Comparison of ENCODE assay signal across 23 cellular contexts in genomic region chr7:34247468-34247867, GRCh38.
A peak's percentile ranks its signal among the peaks of the same experiment; 100 is the strongest.
DNase-seq lines count a peak whose midpoint lies in the region; ATAC-seq and TF ChIP-seq lines count a peak whose summit lies in the region.
"Had no signal": no experiment of that assay in that cellular context is flagged by ENCODE, and none has a peak within 500 bp of the region (broad histone marks: within the 10 kb centered on the region; RNA-seq: fewer than 3 reads in every experiment).

No MANE protein-coding gene starts in this region.

- H3K9me3 ChIP-seq in WERI-Rb-1 (ENCODE audit: severe bottlenecking): no peaks in the 10 kb centered on the region
- H3K9me3 ChIP-seq: transverse colon had no signal

- no peak for TF ChIP-seq CTCF in NB4 (IDR thresholded peaks at IDR 0.05; ENCODE audit: low read depth, low read length)
- TF ChIP-seq CTCF in astrocyte of the spinal cord (IDR thresholded peaks at IDR 0.05; ENCODE audit: low read depth, low read length): no peak
- no peak for TF ChIP-seq CTCF in WERI-Rb-1 (IDR thresholded peaks at IDR 0.05; ENCODE audit: low read depth, low read length)

- no peaks in the 10 kb centered on the region for H3K36me3 ChIP-seq in WERI-Rb-1
- H3K36me3 ChIP-seq: neural progenitor cell, transverse colon had no signal

- TF ChIP-seq POLR2A in NB4 (IDR thresholded peaks at IDR 0.05; ENCODE audit: extremely low read depth, insufficient read length): no peak

- H3K27me3 ChIP-seq in WERI-Rb-1 (ENCODE audit: insufficient read depth, low read depth, severe bottlenecking): no peaks in the 10 kb centered on the region
- H3K27me3 ChIP-seq: neural progenitor cell, transverse colon had no signal

- no peak for ATAC-seq in GM21390 (IDR thresholded peaks at IDR 0.05; ENCODE audit: unreplicated experiment)
- ATAC-seq: activated CD8-positive, alpha-beta T cell treated with anti-CD3 and anti-CD28 coated beads, Interleukin-2, amount 10 ng/mL, durations not matched to agents 7 days and 5 days; activated naive CD8-positive, alpha-beta T cell treated with anti-CD3 and anti-CD28 coated beads, Interleukin-2, amount 50 U/mL, for 24 hours; HCT116; left colon; Panc1; stimulated activated naive B cell treated with anti-CD40 and anti-IgM and Interleukin-4, amounts not matched to agents 10 μg/mL and 1 μg/mL and 100 μg/mL, for 72 hours had no signal

- H3K4me3 ChIP-seq in NB4 (ENCODE audit: low read depth, low read length) (no peak overlapping the region), astrocyte of the spinal cord (ENCODE audit: low read depth, low read length) (no peak overlapping the region), WERI-Rb-1 (ENCODE audit: low read depth, low read length) (no peak overlapping the region)
- H3K4me3 ChIP-seq: neural progenitor cell, transverse colon had no signal

- in situ Hi-C loops in astrocyte of the spinal cord (cut with HindIII; ENCODE audit: low sequenced_read_pairs): no loop called here

- H3K27ac ChIP-seq in WERI-Rb-1: no peak overlapping the region
- H3K27ac ChIP-seq: neural progenitor cell, transverse colon, VCaP had no signal

- DNase-seq in GM04504 (ENCODE audit: low read depth) (peak; percentile 11), NB4 (ENCODE audit: low read depth) (peak; percentile 10), astrocyte of the spinal cord (ENCODE audit: low read depth, low spot score) (peak; percentile 11), kidney tubule cell (ENCODE audit: low spot score) (peak; percentile 73), WERI-Rb-1 (no peak), HuH-7 (ENCODE audit: low spot score) (no peak), GDM1 (lab: John Stamatoyannopoulos, UW) (no peak)
- DNase-seq: activated CD8-positive, alpha-beta T cell treated with anti-CD3 and anti-CD28 coated beads, Interleukin-2, amount 10 ng/mL, durations not matched to agents 7 days and 5 days; activated naive CD8-positive, alpha-beta T cell treated with anti-CD3 and anti-CD28 coated beads, Interleukin-2, amount 50 U/mL, for 24 hours; C1 segment of cervical spinal cord; effector memory CD4-positive, alpha-beta T cell; left colon; midbrain; NCI-H1048; NCI-H2081; NCI-H526 treated with DMSO at 0.1 percent for 48 hours; stimulated activated naive B cell treated with anti-CD40 and anti-IgM and Interleukin-4, amounts not matched to agents 10 μg/mL and 1 μg/mL and 100 μg/mL, for 72 hours; transverse colon had no signal

Comparison
In these comparisons a context has a peak if more than half of its experiments do, and no peak if none do; other contexts are left out.
1. DNase-seq: peak in GM04504 (single experiment), NB4 (single experiment), astrocyte of the spinal cord (single experiment) and kidney tubule cell (single experiment); none in WERI-Rb-1 (single experiment), HuH-7 (single experiment) and GDM1 (single experiment).